ENCODE assay signal across 2 cellular contexts in genomic region chr9:25573281-25573680, GRCh38.
TF ChIP-seq lines count a peak whose summit lies in the region.

No MANE protein-coding gene starts in this region.

TF ChIP-seq in HepG2, 621 proteins besides CTCF, POLR2A, EP300 and RAD21:
- TF ChIP-seq MAFK (conservative IDR thresholded peaks at IDR 0.05 in 1 of 2, IDR thresholded peaks at IDR 0.05 in 1 of 2; ENCODE audit: low read length in 2 of 2) (peak; percentile 48 to 56; a peak in 2 of 4 replicates), MAFF (IDR thresholded peaks at IDR 0.05; ENCODE audit: low read depth, low read length) (peak; percentile 52; the same call in 1 of the 2 replicates), ZNF329 (CRISPR knock-in tag; IDR thresholded peaks at IDR 0.05; ENCODE audit: low read depth) (no peak)

TF ChIP-seq in IMR-90, 13 proteins besides CTCF, POLR2A, EP300 and RAD21:
- TF ChIP-seq MAFK (IDR thresholded peaks at IDR 0.05; ENCODE audit: low read depth, low read length) = peak; percentile 43; the same call in 1 of the 2 replicates
- TF ChIP-seq SMC3 (IDR thresholded peaks at IDR 0.05; ENCODE audit: low read depth, low read length) = no peak
